29 cellular contexts compared by ENCODE assay signal in the genomic region with DNA sequence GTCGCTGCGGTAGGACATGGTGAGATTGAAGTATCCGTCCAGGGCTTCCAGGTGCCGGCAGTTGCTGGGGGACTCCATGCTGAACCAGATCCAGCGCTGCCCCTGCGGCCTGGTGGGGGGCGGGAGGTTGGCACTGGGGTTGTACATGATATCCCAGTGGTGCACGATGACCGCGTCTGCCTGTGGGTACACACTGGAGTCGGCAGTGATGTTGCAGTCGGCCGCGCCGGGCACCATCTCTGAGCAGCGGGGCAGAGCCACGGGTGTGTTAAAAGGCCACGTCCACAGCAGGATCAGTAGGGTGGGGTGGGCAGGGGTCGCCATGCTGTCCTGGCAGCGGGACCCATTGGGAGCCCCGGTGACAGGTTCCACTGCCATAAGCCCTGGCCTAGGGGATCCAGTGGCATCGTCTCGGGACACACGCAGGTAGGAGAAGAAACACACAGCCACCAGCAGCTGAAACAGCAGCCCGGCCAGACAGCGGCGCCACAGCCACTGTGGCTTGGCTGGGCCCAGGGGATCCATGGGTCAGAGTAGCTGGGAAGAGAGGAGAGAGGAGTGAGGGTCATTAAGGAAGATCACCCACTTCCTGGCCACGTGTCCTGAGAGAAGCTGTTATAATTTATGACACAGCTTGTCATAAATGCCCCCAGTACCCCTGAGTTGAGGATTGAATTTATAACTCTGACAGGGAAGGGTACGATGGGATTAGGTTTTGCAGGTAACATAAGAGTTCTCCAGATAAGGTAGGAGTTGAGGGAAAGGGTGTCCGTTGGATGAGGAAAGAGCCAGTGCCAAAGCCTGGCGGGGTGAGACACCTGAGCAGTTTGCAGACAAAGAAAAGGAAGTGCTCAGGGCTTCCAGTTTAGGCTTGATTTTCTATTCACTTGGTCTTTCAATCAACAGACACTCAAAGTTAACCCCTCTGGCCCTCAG. TPM values are rescaled to one million over a fixed set of nuclear protein-coding genes. Genes with fewer than 3 reads are reported as not detected.
"Had no signal": no experiment of that assay in that cellular context is flagged by ENCODE, and none has a peak within 500 bp of the region (broad histone marks: within the 10 kb centered on the region; RNA-seq: fewer than 3 reads in every experiment).

No MANE protein-coding gene starts in this region.

- DNase-seq: activated CD4-positive, alpha-beta T cell treated with anti-CD3 and anti-CD28 coated beads, Interleukin-2, amount 10 ng/mL, durations not matched to agents 7 days and 5 days; activated CD8-positive, alpha-beta memory T cell treated with anti-CD3 and anti-CD28 coated beads, Interleukin-2, amount 10 ng/mL, durations not matched to agents 7 days and 5 days; activated CD8-positive, alpha-beta T cell treated with anti-CD3 and anti-CD28 coated beads for 36 hours; activated naive CD8-positive, alpha-beta T cell treated with anti-CD3 and anti-CD28 coated beads for 36 hours; activated T-cell treated with anti-CD3 and anti-CD28 coated beads for 4 hours; amniotic stem cell; effector memory CD4-positive, alpha-beta T cell; foreskin keratinocyte; lower lobe of right lung; naive B cell; pancreas; right cardiac atrium; stimulated activated CD4-positive, alpha-beta T cell treated with anti-CD3 and anti-CD28 coated beads, Interleukin-12 subunit alpha, Interleukin-12 subunit beta, amount 100 ng/mL, for 4 hours had no signal

- H3K4me1 Mint-ChIP-seq: activated CD4-positive, alpha-beta T cell treated with anti-CD3 and anti-CD28 coated beads, Interleukin-2, amount 10 ng/mL, durations not matched to agents 7 days and 5 days; activated CD8-positive, alpha-beta memory T cell treated with anti-CD3 and anti-CD28 coated beads, Interleukin-2, amount 10 ng/mL, durations not matched to agents 7 days and 5 days; activated naive CD8-positive, alpha-beta T cell treated with anti-CD3 and anti-CD28 coated beads for 36 hours; central memory CD8-positive, alpha-beta T cell; naive B cell had no signal

- H3K4me3 Mint-ChIP-seq: activated CD4-positive, alpha-beta T cell treated with anti-CD3 and anti-CD28 coated beads, Interleukin-2, amount 10 ng/mL, durations not matched to agents 7 days and 5 days; activated CD8-positive, alpha-beta memory T cell treated with anti-CD3 and anti-CD28 coated beads, Interleukin-2, amount 10 ng/mL, durations not matched to agents 7 days and 5 days; activated CD8-positive, alpha-beta T cell treated with anti-CD3 and anti-CD28 coated beads for 36 hours; activated naive CD8-positive, alpha-beta T cell treated with anti-CD3 and anti-CD28 coated beads for 36 hours; central memory CD8-positive, alpha-beta T cell; naive B cell; T-helper 2 cell treated with Interferon-gamma antibody and Interleukin-4, amounts not matched to agents 5 μg/mL and 100 μg/mL, for 36 hours; type B pancreatic cell had no signal

- ATAC-seq: activated CD4-positive, CD25-positive, alpha-beta regulatory T cell treated with anti-CD3 and anti-CD28 coated beads, Interleukin-2, amount 50 U/mL, for 24 hours; activated CD8-positive, alpha-beta memory T cell treated with anti-CD3 and anti-CD28 coated beads, Interleukin-2, amount 10 ng/mL, durations not matched to agents 7 days and 5 days; activated CD8-positive, alpha-beta T cell treated with anti-CD3 and anti-CD28 coated beads for 36 hours; foreskin keratinocyte; left lobe of liver; pancreas had no signal

- H3K27me3 Mint-ChIP-seq: activated CD4-positive, alpha-beta T cell treated with anti-CD3 and anti-CD28 coated beads, Interleukin-2, amount 10 ng/mL, durations not matched to agents 7 days and 5 days; activated CD8-positive, alpha-beta memory T cell treated with anti-CD3 and anti-CD28 coated beads, Interleukin-2, amount 10 ng/mL, durations not matched to agents 7 days and 5 days; activated CD8-positive, alpha-beta T cell treated with anti-CD3 and anti-CD28 coated beads for 36 hours; activated naive CD8-positive, alpha-beta T cell treated with anti-CD3 and anti-CD28 coated beads for 36 hours; type B pancreatic cell had no signal

- H3K9me3 Mint-ChIP-seq: activated CD4-positive, alpha-beta T cell treated with anti-CD3 and anti-CD28 coated beads, Interleukin-2, amount 10 ng/mL, durations not matched to agents 7 days and 5 days; activated CD8-positive, alpha-beta T cell treated with anti-CD3 and anti-CD28 coated beads for 36 hours; activated naive CD8-positive, alpha-beta T cell treated with anti-CD3 and anti-CD28 coated beads for 36 hours; central memory CD8-positive, alpha-beta T cell; T-helper 2 cell treated with Interferon-gamma antibody and Interleukin-4, amounts not matched to agents 5 μg/mL and 100 μg/mL, for 36 hours; type B pancreatic cell had no signal

- H3K27ac Mint-ChIP-seq: activated CD4-positive, alpha-beta T cell treated with anti-CD3 and anti-CD28 coated beads, Interleukin-2, amount 10 ng/mL, durations not matched to agents 7 days and 5 days; activated CD8-positive, alpha-beta memory T cell treated with anti-CD3 and anti-CD28 coated beads, Interleukin-2, amount 10 ng/mL, durations not matched to agents 7 days and 5 days; activated CD8-positive, alpha-beta T cell treated with anti-CD3 and anti-CD28 coated beads for 36 hours; activated naive CD8-positive, alpha-beta T cell treated with anti-CD3 and anti-CD28 coated beads for 36 hours; naive B cell; T-helper 2 cell treated with Interferon-gamma antibody and Interleukin-4, amounts not matched to agents 5 μg/mL and 100 μg/mL, for 36 hours; type B pancreatic cell had no signal

- H3K36me3 Mint-ChIP-seq: activated CD8-positive, alpha-beta memory T cell treated with anti-CD3 and anti-CD28 coated beads, Interleukin-2, amount 10 ng/mL, durations not matched to agents 7 days and 5 days; activated naive CD8-positive, alpha-beta T cell treated with anti-CD3 and anti-CD28 coated beads for 36 hours; naive B cell; type B pancreatic cell had no signal

RNA-seq across cellular contexts. Expression of gene FUT5, which starts 2.9 kb away (rescaled TPM):
- total RNA-seq: activated CD4-positive, alpha-beta T cell treated with anti-CD3 and anti-CD28 coated beads, Interleukin-2, amount 10 ng/mL, durations not matched to agents 7 days and 5 days; activated CD8-positive, alpha-beta memory T cell treated with anti-CD3 and anti-CD28 coated beads, Interleukin-2, amount 10 ng/mL, durations not matched to agents 7 days and 5 days; activated CD8-positive, alpha-beta T cell treated with anti-CD3 and anti-CD28 coated beads for 36 hours; activated naive CD8-positive, alpha-beta T cell treated with anti-CD3 and anti-CD28 coated beads for 36 hours; breast epithelium; dermis microvascular lymphatic vessel endothelial cell; foreskin keratinocyte; glomerular endothelial cell; kidney epithelial cell; lower lobe of right lung; mesenteric fat pad; mucosa of gallbladder; pancreas; pulmonary artery endothelial cell; right cardiac atrium; skeletal muscle tissue; thoracic aorta; vagina had no signal
- polyA plus RNA-seq: esophagus, foreskin keratinocyte, pancreas, right cardiac atrium had no signal

RNA-seq across cellular contexts. Expression of gene FUT3, which starts 16.2 kb away (rescaled TPM):
- total RNA-seq: activated CD4-positive, alpha-beta T cell treated with anti-CD3 and anti-CD28 coated beads, Interleukin-2, amount 10 ng/mL, durations not matched to agents 7 days and 5 days; activated CD8-positive, alpha-beta memory T cell treated with anti-CD3 and anti-CD28 coated beads, Interleukin-2, amount 10 ng/mL, durations not matched to agents 7 days and 5 days; activated CD8-positive, alpha-beta T cell treated with anti-CD3 and anti-CD28 coated beads for 36 hours; activated naive CD8-positive, alpha-beta T cell treated with anti-CD3 and anti-CD28 coated beads for 36 hours; dermis microvascular lymphatic vessel endothelial cell; glomerular endothelial cell; mesenteric fat pad; pulmonary artery endothelial cell; right cardiac atrium; skeletal muscle tissue; thoracic aorta had no signal
- polyA plus RNA-seq: right cardiac atrium had no signal

RNA-seq across cellular contexts. Expression of gene FUT6, which starts 28.0 kb away (rescaled TPM):
- total RNA-seq: activated CD4-positive, alpha-beta T cell treated with anti-CD3 and anti-CD28 coated beads, Interleukin-2, amount 10 ng/mL, durations not matched to agents 7 days and 5 days; activated CD8-positive, alpha-beta memory T cell treated with anti-CD3 and anti-CD28 coated beads, Interleukin-2, amount 10 ng/mL, durations not matched to agents 7 days and 5 days; activated CD8-positive, alpha-beta T cell treated with anti-CD3 and anti-CD28 coated beads for 36 hours; activated naive CD8-positive, alpha-beta T cell treated with anti-CD3 and anti-CD28 coated beads for 36 hours; dermis microvascular lymphatic vessel endothelial cell; foreskin keratinocyte; glomerular endothelial cell; mesenteric fat pad; pulmonary artery endothelial cell; right cardiac atrium; skeletal muscle tissue; thoracic aorta had no signal
- polyA plus RNA-seq: foreskin keratinocyte, right cardiac atrium had no signal
